8 cellular contexts compared by ENCODE assay signal in genomic region chrX:154762529-154763296, GRCh38. TPM values are rescaled to one million over a fixed set of nuclear protein-coding genes. Genes with fewer than 3 reads are reported as not detected.
DNase-seq lines count a peak whose midpoint lies in the region; ATAC-seq, FAIRE-seq and TF ChIP-seq lines count a peak whose summit lies in the region.

Gene DKC1, plus strand, starts transcription at chrX:154762864. Its CDS starts 102 bp downstream, at chrX:154762966.

- POLR2A ChIA-PET in BJ (lab: Charles Lee), result interaction anchor here (1.0 kb wide), 1 partner anchor 67 kb away, joined by 3 read pairs; no protein-coding TSS in a partner anchor

- peak within 1 kb of the TSS; percentile 23 to 72 for H3K27ac ChIP-seq in coronary artery

- H3K27me3 ChIP-seq in BJ (ENCODE audit: control insufficient read depth, insufficient read depth, low read length), result no peaks in the 10 kb centered on the region

- FAIRE-seq in GM19239 (lab: Jason Lieb, UNC), result peak; percentile 96

- CTCF ChIA-PET in BJ (lab: Yijun Ruan, JAX), result interaction anchor here (1.4 to 1.5 kb wide), 2 partner anchors 14 kb away, joined by 3 to 6 read pairs; no protein-coding TSS in a partner anchor

- H3K4me3 ChIP-seq in BJ (ENCODE audit: low read depth, low read length) (peak within 1 kb of the TSS; percentile 74), coronary artery (peak within 1 kb of the TSS; percentile 78)

- peak; percentile 87 for ATAC-seq in HG03457 (IDR thresholded peaks at IDR 0.05; ENCODE audit: unreplicated experiment)

- DNase-seq in BJ (ENCODE audit: low read depth), result peak; percentile 77
- peak; percentile 67 for DNase-seq in GM19239 (ENCODE audit: insufficient read length, low spot score)
- peak; percentile 90 for DNase-seq in NCI-H524 treated with DMSO at 0.1 percent for 48 hours (lab: John Stamatoyannopoulos, UW)
- peak; percentile 95 for DNase-seq in activated CD4-positive, alpha-beta T cell treated with anti-CD3 and anti-CD28 coated beads for 48 hours
- DNase-seq in coronary artery (ENCODE audit: low spot score), result peak; percentile 95
- peak; percentile 98 for DNase-seq in left kidney (ENCODE audit: low read depth, low spot score)
- DNase-seq in stimulated activated CD4-positive, alpha-beta T cell treated with anti-CD3 and anti-CD28 coated beads, Interleukin-2, amount 100 ng/mL, for 24 hours, result peak; percentile 93 to 95

- TF ChIP-seq CTCF in BJ (IDR thresholded peaks at IDR 0.05; ENCODE audit: insufficient read depth, low read depth, low read length), result peak; percentile 27; the same call in 1 of the 2 replicates
- TF ChIP-seq CTCF in coronary artery (IDR thresholded peaks at IDR 0.05), result no peak

- H3K36me3 ChIP-seq in BJ (ENCODE audit: control insufficient read depth, insufficient read depth, low read length), result peaks cover 6% of the 10 kb centered on the region

RNA-seq across cellular contexts. Expression of gene DKC1, which starts in this region (rescaled TPM):
- 31.5 and 33.7 TPM in 2 replicates for polyA plus RNA-seq in BJ (2011; rRNA removed)
- 16.1 and 19.8 TPM in 2 replicates for polyA minus RNA-seq in BJ (2011; rRNA and poly(A)+ RNA removed)

Comparison
In these comparisons a context has a peak if more than half of its experiments do, and no peak if none do; other contexts are left out.
1. Peak in every context shown above with its lines: DNase-seq, ATAC-seq, H3K4me3 ChIP-seq and H3K27ac ChIP-seq.